16 cellular contexts compared by ENCODE assay signal in the genomic region with DNA sequence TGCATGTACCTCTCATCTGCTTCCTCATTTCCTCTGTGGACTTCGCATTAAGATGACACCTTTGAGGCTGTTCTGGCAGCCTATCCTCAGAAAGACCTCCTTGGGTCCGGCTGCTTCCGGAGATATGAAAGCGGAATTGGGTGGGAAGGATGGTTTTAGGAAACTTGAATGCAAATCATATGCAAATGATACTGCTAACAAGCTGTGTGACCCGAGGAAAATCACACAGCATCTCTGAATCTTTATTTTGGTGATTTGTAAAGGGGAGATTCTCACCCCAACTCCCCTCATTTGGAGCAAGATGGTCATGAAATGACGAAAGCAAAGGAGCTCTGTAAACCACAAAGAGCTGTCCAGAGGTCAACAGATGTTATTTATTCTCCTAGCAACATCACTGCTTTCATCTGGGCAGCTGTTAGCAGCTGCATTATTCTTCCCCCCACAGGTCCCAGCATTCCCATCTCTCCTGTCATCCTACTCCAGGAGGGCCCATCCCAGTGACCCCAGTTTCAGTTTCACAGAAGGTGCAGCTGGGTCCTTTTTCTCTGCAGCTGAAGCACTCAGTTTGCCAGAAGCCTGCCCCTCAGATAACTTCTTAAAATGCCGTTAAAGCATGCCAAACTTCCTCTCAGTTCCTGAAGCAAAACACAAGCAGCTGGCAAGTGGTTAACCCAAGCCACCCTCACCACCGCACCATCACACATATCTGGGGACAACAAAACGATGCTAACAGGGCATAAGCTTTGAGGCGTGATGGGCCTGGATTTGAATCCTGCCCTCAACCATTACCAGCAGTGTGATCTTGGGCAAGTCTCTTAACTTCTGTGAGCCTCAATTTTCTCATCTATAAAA.
A peak's percentile ranks its signal among the peaks of the same experiment; 100 is the strongest.
DNase-seq lines count a peak whose midpoint lies in the region; ATAC-seq, FAIRE-seq and TF ChIP-seq lines count a peak whose summit lies in the region.
"Had no signal": no experiment of that assay in that cellular context is flagged by ENCODE, and none has a peak within 500 bp of the region (broad histone marks: within the 10 kb centered on the region; RNA-seq: fewer than 3 reads in every experiment).

No MANE protein-coding gene starts in this region.

- no peak for TF ChIP-seq CTCF in IMR-90 (conservative IDR thresholded peaks at IDR 0.05; ENCODE audit: low read depth, low read length)

- peak overlapping the region; percentile 7; the same call in 1 of the 2 replicates for H3K23ac ChIP-seq in IMR-90 (ENCODE audit: low read depth, low read length)

- 40% methylated on average over 1 of the region's 10 CpGs; no CpG with 5 or more reads in 1 of the 2 experiments for WGBS in IMR-90 (ENCODE audit: extremely low coverage in 2 of 2, insufficient read length in 1 of 2), 2 experiments

- DNase-seq in NOMO-1 treated with DMSO at 0.1 percent for 48 hours (lab: John Stamatoyannopoulos, UW; ENCODE audit: unreplicated experiment) (peak; percentile 6), NOMO-1 (lab: John Stamatoyannopoulos, UW; ENCODE audit: unreplicated experiment in 2 of 2) (no peak), IMR-90 (peak; percentile 70), DMS 273 treated with DMSO at 0.1 percent for 48 hours (lab: John Stamatoyannopoulos, UW) (no peak)
- peak; percentile 58 for DNase-seq in stimulated activated naive B cell treated with anti-CD40 and anti-IgM and Interleukin-4, amounts not matched to agents 10 μg/mL and 1 μg/mL and 100 μg/mL, for 72 hours
- DNase-seq in activated CD4-positive, alpha-beta T cell treated with anti-CD3 and anti-CD28 coated beads for 4 hours, result no peak
- DNase-seq: 8988T; activated T-cell treated with anti-CD3 and anti-CD28 coated beads, Interleukin-2, amount 50 U/mL, for 4 hours; cerebellar nuclear complex; NCI-H1105 treated with DMSO at 0.1 percent for 48 hours; OCI-M1; stimulated activated CD8-positive, alpha-beta memory T cell treated with anti-CD3 and anti-CD28 coated beads, Interleukin-4, amount 100 ng/mL, for 48 hours; T1000 had no signal

- H4K8ac ChIP-seq in IMR-90 (ENCODE audit: low read depth in 2 of 2, low read length in 2 of 2), result peak overlapping the region in 1 of 2 experiments; percentile 19; a peak in 1 of 4 replicates

- peak; percentile 53 for FAIRE-seq in endometrium (lab: Jason Lieb, UNC)

- in situ Hi-C loops in IMR-90 (cut with MboI; ENCODE audit: low sequenced_read_pairs), result no loop called here

- peak overlapping the region; percentile 42 for H3K14ac ChIP-seq in IMR-90 (replicated peaks; ENCODE audit: low read depth, low read length)

- peak overlapping the region; percentile 25; the same call in 2 of the 3 replicates for H2BK15ac ChIP-seq in IMR-90 (ENCODE audit: low read depth, low read length)

- H3K56ac ChIP-seq in IMR-90 (ENCODE audit: extremely low read depth, insufficient read depth, low read length), result no peak overlapping the region

- peak overlapping the region; percentile 91 for H3K27ac Mint-ChIP-seq in stimulated activated naive B cell treated with anti-CD40 and anti-IgM and Interleukin-4, amounts not matched to agents 10 μg/mL and 1 μg/mL and 100 μg/mL, for 72 hours

- H3K27me3 ChIP-seq in IMR-90 (ENCODE audit: control insufficient read depth, insufficient read depth, low read length), result no peaks in the 10 kb centered on the region; the same call in 1 of the 2 replicates

- H3K4ac ChIP-seq in IMR-90 (ENCODE audit: low read depth, low read length), result peak overlapping the region; percentile 48

- H3K9ac ChIP-seq in IMR-90 (ENCODE audit: low read depth, low read length), result no peak overlapping the region

- H3K27ac ChIP-seq in IMR-90 (ENCODE audit: insufficient read depth, low read length), result peak overlapping the region; percentile 10; the same call in 1 of the 2 replicates
- H3K27ac ChIP-seq: skin epidermis had no signal

- peak overlapping the region; percentile 17 to 41 for H3K4me3 Mint-ChIP-seq in stimulated activated naive B cell treated with anti-CD40 and anti-IgM and Interleukin-4, amounts not matched to agents 10 μg/mL and 1 μg/mL and 100 μg/mL, for 72 hours
- H3K4me3 Mint-ChIP-seq: activated T-cell treated with anti-CD3 and anti-CD28 coated beads, Interleukin-2, amount 50 U/mL, for 4 hours had no signal

- H3K9me3 ChIP-seq in IMR-90 (ENCODE audit: control insufficient read depth, insufficient read depth, low read length), result no peaks in the 10 kb centered on the region

- no peak for TF ChIP-seq RAD21 in IMR-90 (IDR thresholded peaks at IDR 0.05; ENCODE audit: low read length)

- no peak overlapping the region for H3K4me3 ChIP-seq in IMR-90 (ENCODE audit: insufficient read depth, low read depth, low read length)
- H3K4me3 ChIP-seq: skin epidermis had no signal

- no peaks in the 10 kb centered on the region for H3K79me1 ChIP-seq in IMR-90 (ENCODE audit: low read depth in 1 of 2, low read length in 2 of 2)

- POLR2A ChIA-PET in IMR-90 (lab: Charles Lee; ENCODE audit: unreplicated experiment), result no interaction called here

- H3K4me1 Mint-ChIP-seq in stimulated activated naive B cell treated with anti-CD40 and anti-IgM and Interleukin-4, amounts not matched to agents 10 μg/mL and 1 μg/mL and 100 μg/mL, for 72 hours, result peaks cover 37 to 59% of the 10 kb centered on the region in 2 donors

- no peak overlapping the region for H2AFZ ChIP-seq in IMR-90 (replicated peaks; ENCODE audit: low read length, poor library complexity)

- H2AK9ac ChIP-seq in IMR-90 (replicated peaks; ENCODE audit: low read depth, low read length, poor library complexity), result no peak overlapping the region

- CTCF ChIA-PET in IMR-90 (lab: Yijun Ruan, JAX), result interaction anchor here (1.0 kb wide), 1 partner anchor 20 kb away, joined by 3 read pairs; no protein-coding TSS in a partner anchor

- H2BK5ac ChIP-seq in IMR-90 (ENCODE audit: low read depth, low read length, poor library complexity, severe bottlenecking), result no peak overlapping the region

- no TSS peak for BruUV-seq in IMR-90 (replicated peaks; lab: Mats Ljungman, UMichigan)

- H4K20me1 ChIP-seq in IMR-90 (ENCODE audit: insufficient read depth, low read length), result no peaks in the 10 kb centered on the region

- peak overlapping the region; percentile 69 for H2BK120ac ChIP-seq in IMR-90 (ENCODE audit: low read depth, low read length)

- peak overlapping the region; percentile 59 for H2BK20ac ChIP-seq in IMR-90 (ENCODE audit: low read depth, low read length)

- ATAC-seq in IMR-90 (ENCODE audit: low read depth) (peak; percentile 38), HG03469 (IDR thresholded peaks at IDR 0.05; ENCODE audit: unreplicated experiment) (no peak)
- peak; percentile 88 to 90 for ATAC-seq in stimulated activated naive B cell treated with anti-CD40 and anti-IgM and Interleukin-4, amounts not matched to agents 10 μg/mL and 1 μg/mL and 100 μg/mL, for 72 hours (replicated peaks)
- ATAC-seq: activated T-cell treated with anti-CD3 and anti-CD28 coated beads, Interleukin-2, amount 50 U/mL, for 4 hours had no signal

- H2AK5ac ChIP-seq in IMR-90 (ENCODE audit: low read depth, low read length), result peak overlapping the region; percentile 22; the same call in 1 of the 2 replicates

- intact Hi-C loops in IMR-90 (cut with micrococcal nuclease), result loop anchor here (10.0 kb wide), 1 partner anchor 127 kb away; no protein-coding TSS in a partner anchor

- H4K5ac ChIP-seq in IMR-90 (ENCODE audit: low read depth, low read length), result no peak overlapping the region; the same call in 1 of the 2 replicates

- no peaks in the 10 kb centered on the region for H3K27me3 Mint-ChIP-seq in stimulated activated naive B cell treated with anti-CD40 and anti-IgM and Interleukin-4, amounts not matched to agents 10 μg/mL and 1 μg/mL and 100 μg/mL, for 72 hours

- H3K4me2 ChIP-seq in IMR-90 (ENCODE audit: low read depth, low read length), result no peak overlapping the region

- dilution Hi-C loops in IMR-90 (cut with HindIII; ENCODE audit: low sequenced_read_pairs, unreplicated experiment), result no loop called here

- H3K36me3 Mint-ChIP-seq in stimulated activated naive B cell treated with anti-CD40 and anti-IgM and Interleukin-4, amounts not matched to agents 10 μg/mL and 1 μg/mL and 100 μg/mL, for 72 hours, result peaks cover 20 to 24% of the 10 kb centered on the region in 2 donors

- H3K18ac ChIP-seq in IMR-90 (ENCODE audit: low read depth, low read length), result peak overlapping the region; percentile 49

- H3K36me3 ChIP-seq in IMR-90 (ENCODE audit: control insufficient read depth, insufficient read depth, low read length), result no peaks in the 10 kb centered on the region

- H3K9me3 Mint-ChIP-seq in stimulated activated naive B cell treated with anti-CD40 and anti-IgM and Interleukin-4, amounts not matched to agents 10 μg/mL and 1 μg/mL and 100 μg/mL, for 72 hours, result peaks cover 0 to 3% of the 10 kb centered on the region in 2 donors
- H3K9me3 Mint-ChIP-seq: activated T-cell treated with anti-CD3 and anti-CD28 coated beads, Interleukin-2, amount 50 U/mL, for 4 hours had no signal

- TF ChIP-seq POLR2A in IMR-90 (IDR thresholded peaks at IDR 0.05; ENCODE audit: low read depth, low read length), result no peak

- H3K4me1 ChIP-seq in IMR-90 (ENCODE audit: control insufficient read depth, insufficient read depth, low read length), result peaks cover 7% of the 10 kb centered on the region

- H4K91ac ChIP-seq in IMR-90 (ENCODE audit: insufficient read depth, low read depth, low read length), result 0 out of 2 replicates have a peak overlapping the region, but pooled peaks have one; percentile 18

- H3K9me1 ChIP-seq in IMR-90 (ENCODE audit: insufficient read depth, low read length), result peaks cover 3% of the 10 kb centered on the region

TF ChIP-seq in IMR-90, 13 proteins besides CTCF, POLR2A, EP300 and RAD21:
- TF ChIP-seq NFE2L2 (IDR thresholded peaks at IDR 0.05; ENCODE audit: low read depth, low read length), result no peak

Comparison
In these comparisons a context has a peak if more than half of its experiments do, and no peak if none do; other contexts are left out.
1. DNase-seq: peak in NOMO-1 treated with DMSO at 0.1 percent for 48 hours (single experiment), IMR-90 (single experiment) and stimulated activated naive B cell treated with anti-CD40 and anti-IgM and Interleukin-4, amounts not matched to agents 10 μg/mL and 1 μg/mL and 100 μg/mL, for 72 hours (single experiment); none in NOMO-1 (0 of 2), activated CD4-positive, alpha-beta T cell treated with anti-CD3 and anti-CD28 coated beads for 4 hours (0 of 2) and DMS 273 treated with DMSO at 0.1 percent for 48 hours (single experiment).